In the genomic region with DNA sequence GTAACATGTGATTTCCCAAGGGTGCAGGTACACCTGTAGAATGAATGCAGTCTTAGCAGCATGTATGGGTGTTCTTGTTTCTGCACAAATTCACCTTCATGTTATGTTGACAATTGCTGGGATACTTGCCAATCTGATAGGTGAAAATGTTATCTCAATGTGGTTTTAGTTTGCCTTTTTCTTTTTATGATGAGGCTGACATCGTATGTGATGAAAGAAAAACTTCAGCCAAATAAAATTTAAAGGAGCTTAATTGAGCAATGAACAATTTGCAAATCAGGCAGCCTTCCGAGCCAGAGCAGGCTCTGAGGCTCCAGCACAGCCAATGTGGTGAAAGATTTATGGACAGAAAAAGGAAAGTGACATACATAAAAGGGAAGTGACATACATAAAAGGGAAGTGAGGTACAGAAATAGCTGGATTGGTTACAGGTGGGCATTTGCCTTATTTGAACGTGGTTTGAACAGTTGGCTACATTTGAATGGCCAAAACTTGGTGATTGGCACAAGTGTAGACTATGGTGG, we compare ENCODE assay signal across 15 cellular contexts. TPM values are rescaled to one million over a fixed set of nuclear protein-coding genes. Genes with fewer than 3 reads are reported as not detected.
DNase-seq lines count a peak whose midpoint lies in the region; ATAC-seq and TF ChIP-seq lines count a peak whose summit lies in the region.
"Had no signal": no experiment of that assay in that cellular context is flagged by ENCODE, and none has a peak within 500 bp of the region (broad histone marks: within the 10 kb centered on the region; RNA-seq: fewer than 3 reads in every experiment).

No MANE protein-coding gene starts in this region.

- no peaks in the 10 kb centered on the region for H3K27me3 ChIP-seq in OCI-LY3 (ENCODE audit: low read depth, low read length)
- H3K27me3 ChIP-seq in suprapubic skin, result no peaks in the 10 kb centered on the region
- H3K27me3 ChIP-seq: upper lobe of right lung had no signal

- peaks cover 2 to 14% (median 10%) of the 10 kb centered on the region in 7 donors for H3K9me3 Mint-ChIP-seq in naive B cell
- no peaks in the 10 kb centered on the region for H3K9me3 Mint-ChIP-seq in activated CD8-positive, alpha-beta memory T cell treated with anti-CD3 and anti-CD28 coated beads, Interleukin-2, amount 10 ng/mL, durations not matched to agents 7 days and 5 days (ENCODE audit: low read depth)
- H3K9me3 Mint-ChIP-seq: HFFc6 had no signal

- peak overlapping the region; percentile 8 to 87 (median 70) for H3K4me3 Mint-ChIP-seq in naive B cell
- H3K4me3 Mint-ChIP-seq in activated CD8-positive, alpha-beta memory T cell treated with anti-CD3 and anti-CD28 coated beads, Interleukin-2, amount 10 ng/mL, durations not matched to agents 7 days and 5 days, result no peak overlapping the region
- H3K4me3 Mint-ChIP-seq: HFFc6 had no signal

- CTCF ChIA-PET in activated CD8-positive, alpha-beta memory T cell treated with anti-CD3 and anti-CD28 coated beads, Interleukin-2, amount 10 ng/mL, durations not matched to agents 7 days and 5 days (lab: Charles Lee), result interaction anchor here (1.7 kb wide), 1 partner anchor 43 kb away, joined by 4 read pairs; no protein-coding TSS in a partner anchor

- H3K9me3 ChIP-seq in OCI-LY3 (ENCODE audit: insufficient read depth, low read length), result peaks cover 3% of the 10 kb centered on the region; the same call in 1 of the 2 replicates
- H3K9me3 ChIP-seq in suprapubic skin, result no peaks in the 10 kb centered on the region
- H3K9me3 ChIP-seq: upper lobe of right lung had no signal

- no peak overlapping the region for H3K9ac ChIP-seq in OCI-LY3 (ENCODE audit: low read length)
- H3K9ac ChIP-seq: parathyroid adenoma had no signal

- no peak for TF ChIP-seq CTCF in OCI-LY3 (IDR thresholded peaks at IDR 0.05; ENCODE audit: low read depth, low read length)
- TF ChIP-seq CTCF in suprapubic skin (IDR thresholded peaks at IDR 0.05), result no peak

- H3K36me3 ChIP-seq in OCI-LY3 (replicated peaks; ENCODE audit: low read depth, low read length) (no peaks in the 10 kb centered on the region), suprapubic skin (no peaks in the 10 kb centered on the region)
- H3K36me3 ChIP-seq: upper lobe of right lung had no signal

- peak overlapping the region in 3 of 6 donors; percentile 14 to 65 (median 49) for H3K27ac Mint-ChIP-seq in naive B cell
- H3K27ac Mint-ChIP-seq in activated CD8-positive, alpha-beta memory T cell treated with anti-CD3 and anti-CD28 coated beads, Interleukin-2, amount 10 ng/mL, durations not matched to agents 7 days and 5 days, result no peak overlapping the region
- H3K27ac Mint-ChIP-seq: HFFc6 had no signal

- WGBS in suprapubic skin, result 11% methylated on average over 3 of the region's 3 CpGs

- H3K4me3 ChIP-seq in OCI-LY3 (ENCODE audit: low read length) (peak overlapping the region; percentile 36; the same call in 1 of the 2 replicates), suprapubic skin (no peak overlapping the region)
- H3K4me3 ChIP-seq: upper lobe of right lung had no signal

- peak overlapping the region; percentile 76 for H2AFZ ChIP-seq in OCI-LY3 (ENCODE audit: low read depth, low read length)
- H2AFZ ChIP-seq: parathyroid adenoma had no signal

- ATAC-seq in HG03520 (IDR thresholded peaks at IDR 0.05; ENCODE audit: unreplicated experiment), result peak; percentile 51
- ATAC-seq in naive B cell (ENCODE audit: low read depth in 2 of 2), result peak; percentile 90 to 91
- no peak for ATAC-seq in activated CD8-positive, alpha-beta memory T cell treated with anti-CD3 and anti-CD28 coated beads, Interleukin-2, amount 10 ng/mL, durations not matched to agents 7 days and 5 days
- ATAC-seq: upper lobe of right lung had no signal

- peaks cover under 1 to 4% (median 3%) of the 10 kb centered on the region in 3 donors for H3K27me3 Mint-ChIP-seq in naive B cell
- peaks cover 15% of the 10 kb centered on the region for H3K27me3 Mint-ChIP-seq in activated CD8-positive, alpha-beta memory T cell treated with anti-CD3 and anti-CD28 coated beads, Interleukin-2, amount 10 ng/mL, durations not matched to agents 7 days and 5 days

- H3K4me1 Mint-ChIP-seq in naive B cell, result peaks cover 11 to 18% (median 14%) of the 10 kb centered on the region in 3 donors
- no peaks in the 10 kb centered on the region for H3K4me1 Mint-ChIP-seq in activated CD8-positive, alpha-beta memory T cell treated with anti-CD3 and anti-CD28 coated beads, Interleukin-2, amount 10 ng/mL, durations not matched to agents 7 days and 5 days

- DNase-seq in NCI-H526 (lab: John Stamatoyannopoulos, UW) (peak; percentile 7 to 26), NCI-H526 treated with DMSO at 0.1 percent for 48 hours (lab: John Stamatoyannopoulos, UW) (no peak), naive B cell (peak; percentile 23), suprapubic skin (ENCODE audit: low spot score in 2 of 2) (no peak), NCI-H2227 treated with DMSO at 0.1 percent for 48 hours (lab: John Stamatoyannopoulos, UW) (no peak)
- no peak for DNase-seq in activated CD8-positive, alpha-beta memory T cell treated with anti-CD3 and anti-CD28 coated beads, Interleukin-2, amount 10 ng/mL, durations not matched to agents 7 days and 5 days
- DNase-seq: COR-L47; HFFc6; stimulated activated CD4-positive, alpha-beta T cell treated with anti-CD3 and anti-CD28 coated beads, Interleukin-12 subunit alpha, Interleukin-12 subunit beta, amount 100 ng/mL, for 4 hours; upper lobe of right lung had no signal

- H3K4me1 ChIP-seq in OCI-LY3 (ENCODE audit: low read length), result peaks cover 14% of the 10 kb centered on the region
- no peaks in the 10 kb centered on the region for H3K4me1 ChIP-seq in suprapubic skin
- H3K4me1 ChIP-seq: parathyroid adenoma, upper lobe of right lung had no signal

- peak overlapping the region; percentile 44 for H3K4me2 ChIP-seq in OCI-LY3 (ENCODE audit: low read length)

- H3K79me2 ChIP-seq in OCI-LY3 (ENCODE audit: low read length), result no peaks in the 10 kb centered on the region
- H3K79me2 ChIP-seq: parathyroid adenoma had no signal

- TF ChIP-seq EP300 in suprapubic skin (IDR thresholded peaks at IDR 0.05), result no peak

- 0 out of 2 replicates have a peak overlapping the region, but pooled peaks have one; percentile 7 for H3K27ac ChIP-seq in OCI-LY3 (ENCODE audit: low read length)
- no peak overlapping the region for H3K27ac ChIP-seq in suprapubic skin
- H3K27ac ChIP-seq: parathyroid adenoma, RWPE1, upper lobe of right lung had no signal

- H3K36me3 Mint-ChIP-seq in naive B cell, result peaks cover 10 to 11% of the 10 kb centered on the region in 2 donors
- no peaks in the 10 kb centered on the region for H3K36me3 Mint-ChIP-seq in activated CD8-positive, alpha-beta memory T cell treated with anti-CD3 and anti-CD28 coated beads, Interleukin-2, amount 10 ng/mL, durations not matched to agents 7 days and 5 days

- no peaks in the 10 kb centered on the region for H4K20me1 ChIP-seq in OCI-LY3 (ENCODE audit: insufficient read depth, low read length)

- TF ChIP-seq POLR2A in suprapubic skin (IDR thresholded peaks at IDR 0.05), result no peak

RNA-seq across cellular contexts. Expression of a gene that starts 10.5 kb away (rescaled TPM):
- 1 to 10 TPM; 1.4 to 5.3 (median 2.5) TPM for polyA plus RNA-seq in naive B cell (ENCODE audit: low read depth in 6 of 6)
- not detected for total RNA-seq in suprapubic skin
- under 1 TPM in 1 of 2 experiments, not detected in 1; 0.35 TPM for total RNA-seq in activated CD8-positive, alpha-beta memory T cell treated with anti-CD3 and anti-CD28 coated beads, Interleukin-2, amount 10 ng/mL, durations not matched to agents 7 days and 5 days
- total RNA-seq: HFFc6, LHCN-M2, upper lobe of right lung had no signal

RNA-seq across cellular contexts. Expression of a gene that starts 21.6 kb away (rescaled TPM):
- polyA plus RNA-seq in naive B cell (ENCODE audit: low read depth in 6 of 6), result 10 to 100 TPM; 30.7 to 71.1 (median 43.2) TPM
- total RNA-seq in suprapubic skin, result 10 to 100 TPM in 2 of 4 donors, 1 to 10 TPM in 2; 7.4 to 12.5 (median 9.7) TPM
- 10 to 100 TPM in 1 of 2 experiments, 1 to 10 TPM in 1; 9.9 to 17.9 TPM for total RNA-seq in activated CD8-positive, alpha-beta memory T cell treated with anti-CD3 and anti-CD28 coated beads, Interleukin-2, amount 10 ng/mL, durations not matched to agents 7 days and 5 days

Comparison
In these comparisons a context has a peak if more than half of its experiments do, and no peak if none do; other contexts are left out.
1. DNase-seq: peak in NCI-H526 (2 of 2) and naive B cell (single experiment); none in NCI-H526 treated with DMSO at 0.1 percent for 48 hours (single experiment), suprapubic skin (0 of 2), NCI-H2227 treated with DMSO at 0.1 percent for 48 hours (single experiment) and activated CD8-positive, alpha-beta memory T cell treated with anti-CD3 and anti-CD28 coated beads, Interleukin-2, amount 10 ng/mL, durations not matched to agents 7 days and 5 days (single experiment).